ENCODE assay signal across 17 cellular contexts in the genomic region with DNA sequence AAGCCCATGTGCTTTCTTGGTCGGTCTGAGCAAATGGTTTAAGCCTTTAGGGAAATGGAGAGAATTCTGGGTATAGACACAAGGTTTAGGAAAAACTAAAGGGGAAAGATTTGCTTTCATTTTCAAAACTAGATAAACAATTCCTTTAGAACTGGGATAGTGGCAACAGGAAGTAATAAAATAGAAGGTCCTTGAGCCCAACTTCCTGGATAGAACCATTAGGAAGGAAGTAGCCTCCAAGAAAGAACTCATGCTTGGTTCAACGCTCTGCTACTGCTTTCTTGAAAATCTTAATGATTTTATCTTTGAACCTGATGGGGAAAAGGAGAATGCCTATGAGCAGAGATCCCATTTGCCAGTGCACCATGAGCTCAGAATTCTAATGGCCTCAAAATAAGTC.
DNase-seq lines count a peak whose midpoint lies in the region; FAIRE-seq and TF ChIP-seq lines count a peak whose summit lies in the region.
"Had no signal": no experiment of that assay in that cellular context is flagged by ENCODE, and none has a peak within 500 bp of the region (broad histone marks: within the 10 kb centered on the region; RNA-seq: fewer than 3 reads in every experiment).

No MANE protein-coding gene starts in this region.

- no peak for FAIRE-seq in H1 (lab: Jason Lieb, UNC)

- H3K23me2 ChIP-seq in H1 (ENCODE audit: low read depth, low read length), result no peaks in the 10 kb centered on the region

- H2BK120ac ChIP-seq in H1 (replicated peaks; ENCODE audit: low read depth, low read length), result no peak overlapping the region
- no peak overlapping the region for H2BK120ac ChIP-seq in mesenchymal stem cell (ENCODE audit: low read depth, low read length)

- peak overlapping the region; percentile 40 for H3K27ac Mint-ChIP-seq in MCF 10A (ENCODE audit: low read depth, unreplicated experiment)
- H3K27ac Mint-ChIP-seq in activated CD4-positive, alpha-beta T cell treated with anti-CD3 and anti-CD28 coated beads, Interleukin-2, amount 10 ng/mL, durations not matched to agents 24 days and 14 days, result no peak overlapping the region
- H3K27ac Mint-ChIP-seq: CD4-positive, CD25-positive, alpha-beta regulatory T cell had no signal

- no peak overlapping the region for H4K91ac ChIP-seq in H1 (replicated peaks; ENCODE audit: insufficient read length, low read length)
- no peak overlapping the region for H4K91ac ChIP-seq in mesenchymal stem cell (ENCODE audit: low read length)

- H3K36me3 ChIP-seq in breast epithelium, result no peaks in the 10 kb centered on the region
- no peaks in the 10 kb centered on the region for H3K36me3 ChIP-seq in H1 (ENCODE audit: control insufficient read depth in 2 of 4, insufficient read depth in 4 of 4, low read length in 3 of 4)
- no peaks in the 10 kb centered on the region for H3K36me3 ChIP-seq in mesenchymal stem cell (ENCODE audit: control insufficient read depth in 1 of 2, insufficient read depth in 2 of 2, low read depth in 1 of 2, low read length in 2 of 2)
- H3K36me3 ChIP-seq in right atrium auricular region, result no peaks in the 10 kb centered on the region
- H3K36me3 ChIP-seq: MG63 had no signal

- H2BK12ac ChIP-seq in H1 (ENCODE audit: low read depth, low read length), result no peak overlapping the region; the same call in 1 of the 2 replicates
- H2BK12ac ChIP-seq in mesenchymal stem cell (ENCODE audit: low read length in 2 of 2), result no peak overlapping the region

- no peak overlapping the region for H2BK5ac ChIP-seq in H1 (ENCODE audit: low read depth, low read length)
- no peak overlapping the region for H2BK5ac ChIP-seq in mesenchymal stem cell (ENCODE audit: low read depth, low read length, poor library complexity, severe bottlenecking)

- H3K27ac ChIP-seq in breast epithelium (no peak overlapping the region), H1 (ENCODE audit: low read depth, low read length) (no peak overlapping the region), mesenchymal stem cell (ENCODE audit: low read length, poor library complexity, severe bottlenecking) (no peak overlapping the region), right atrium auricular region (no peak overlapping the region)

- H2BK15ac ChIP-seq in H1 (ENCODE audit: low read length) (no peak overlapping the region), mesenchymal stem cell (ENCODE audit: low read depth, poor library complexity, severe bottlenecking) (no peak overlapping the region)

- no peak for TF ChIP-seq POLR2A in breast epithelium (IDR thresholded peaks at IDR 0.05)
- no peak for TF ChIP-seq POLR2A in H1 (IDR thresholded peaks at IDR 0.05; ENCODE audit: control extremely low read depth in 1 of 2, low read depth in 2 of 2, low read length in 2 of 2)

- H3K23ac ChIP-seq in H1 (ENCODE audit: insufficient read length) (no peak overlapping the region), mesenchymal stem cell (ENCODE audit: low read length in 2 of 2) (no peak overlapping the region)

- H3K14ac ChIP-seq in H1 (ENCODE audit: insufficient read length) (no peak overlapping the region), mesenchymal stem cell (ENCODE audit: low read length in 2 of 2) (no peak overlapping the region)

- H3K9me3 ChIP-seq in breast epithelium (no peaks in the 10 kb centered on the region), H1 (ENCODE audit: insufficient read depth in 2 of 2, low read depth in 1 of 2, low read length in 1 of 2) (no peaks in the 10 kb centered on the region), mesenchymal stem cell (ENCODE audit: control insufficient read depth, low read length) (no peaks in the 10 kb centered on the region), right atrium auricular region (no peaks in the 10 kb centered on the region)
- H3K9me3 ChIP-seq: MG63 had no signal

- no peaks in the 10 kb centered on the region for H4K20me1 ChIP-seq in H1 (replicated peaks in 1 of 2; ENCODE audit: control insufficient read depth in 1 of 2, insufficient read depth in 2 of 2, low read length in 2 of 2)

- H4K5ac ChIP-seq in H1 (ENCODE audit: insufficient read length, low read depth, low read length), result no peak overlapping the region

- 0 out of 2 replicates have a peak overlapping the region, but pooled peaks have one; percentile 30 for H2AFZ ChIP-seq in H1 (ENCODE audit: low read length)
- no peak overlapping the region for H2AFZ ChIP-seq in mesenchymal stem cell (ENCODE audit: low read depth, low read length)

- H3K4me3 ChIP-seq in breast epithelium (no peak overlapping the region), H1 (ENCODE audit: extremely low read depth in 1 of 4, insufficient read depth in 2 of 4, low read depth in 3 of 4, low read length in 4 of 4) (no peak overlapping the region), mesenchymal stem cell (ENCODE audit: insufficient read depth in 1 of 2, low read depth in 1 of 2, low read length in 2 of 2) (no peak overlapping the region), right atrium auricular region (no peak overlapping the region)
- H3K4me3 ChIP-seq: MG63 had no signal

- TF ChIP-seq RAD21 in H1 (IDR thresholded peaks at IDR 0.05 in 1 of 2, conservative IDR thresholded peaks at IDR 0.05 in 1 of 2; ENCODE audit: low read depth in 2 of 2, low read length in 2 of 2), result no peak

- H4K8ac ChIP-seq in H1 (ENCODE audit: extremely low read depth, insufficient read depth, low read length) (no peak overlapping the region), mesenchymal stem cell (ENCODE audit: low read length) (peak overlapping the region; percentile 4)

- H3K4me3 Mint-ChIP-seq in MCF 10A (ENCODE audit: unreplicated experiment), result no peak overlapping the region
- H3K4me3 Mint-ChIP-seq in activated CD4-positive, alpha-beta T cell treated with anti-CD3 and anti-CD28 coated beads, Interleukin-2, amount 10 ng/mL, durations not matched to agents 24 days and 14 days, result no peak overlapping the region
- H3K4me3 Mint-ChIP-seq: CD4-positive, CD25-positive, alpha-beta regulatory T cell had no signal

- TF ChIP-seq EP300 in H1 (IDR thresholded peaks at IDR 0.05; ENCODE audit: borderline replicate concordance in 1 of 2, low read depth in 2 of 2, low read length in 2 of 2), result no peak

- H3K9ac ChIP-seq in H1 (replicated peaks in 1 of 4; ENCODE audit: extremely low read depth in 1 of 4, low read depth in 3 of 4, low read length in 3 of 4) (no peak overlapping the region), mesenchymal stem cell (ENCODE audit: low read length) (no peak overlapping the region)

- no peak overlapping the region for H3K4me2 ChIP-seq in H1 (ENCODE audit: insufficient read depth in 1 of 2, low read depth in 2 of 2, low read length in 2 of 2)
- H3K4me2 ChIP-seq in mesenchymal stem cell (ENCODE audit: low read length, poor library complexity, severe bottlenecking), result no peak overlapping the region

- H3K79me1 ChIP-seq in H1 (ENCODE audit: low read depth, low read length) (no peaks in the 10 kb centered on the region), mesenchymal stem cell (replicated peaks; ENCODE audit: low read length, poor library complexity, severe bottlenecking) (no peaks in the 10 kb centered on the region)

- H2AK5ac ChIP-seq in H1 (ENCODE audit: low read depth, low read length), result no peak overlapping the region
- no peak overlapping the region for H2AK5ac ChIP-seq in mesenchymal stem cell (ENCODE audit: low read length, severe bottlenecking)

- H3K79me2 ChIP-seq in H1 (ENCODE audit: control insufficient read depth in 1 of 2, insufficient read depth in 2 of 2, low read length in 2 of 2), result no peaks in the 10 kb centered on the region

- POLR2A ChIA-PET in MCF 10A (lab: Yijun Ruan, JAX), result no interaction called here
- POLR2A ChIA-PET in H1 (lab: Charles Lee; ENCODE audit: partially characterized antibody), result no interaction called here

- H3K4me1 Mint-ChIP-seq in MCF 10A (ENCODE audit: insufficient read depth, unreplicated experiment), result peaks cover 7% of the 10 kb centered on the region
- H3K4me1 Mint-ChIP-seq in activated CD4-positive, alpha-beta T cell treated with anti-CD3 and anti-CD28 coated beads, Interleukin-2, amount 10 ng/mL, durations not matched to agents 24 days and 14 days, result no peaks in the 10 kb centered on the region
- H3K4me1 Mint-ChIP-seq: CD4-positive, CD25-positive, alpha-beta regulatory T cell had no signal

- H3K36me3 Mint-ChIP-seq in MCF 10A (ENCODE audit: insufficient read depth, unreplicated experiment), result peaks cover 4% of the 10 kb centered on the region
- no peaks in the 10 kb centered on the region for H3K36me3 Mint-ChIP-seq in activated CD4-positive, alpha-beta T cell treated with anti-CD3 and anti-CD28 coated beads, Interleukin-2, amount 10 ng/mL, durations not matched to agents 24 days and 14 days (ENCODE audit: low read depth)
- H3K36me3 Mint-ChIP-seq: CD4-positive, CD25-positive, alpha-beta regulatory T cell had no signal

- H3K4ac ChIP-seq in H1 (replicated peaks; ENCODE audit: insufficient read length, low read depth, low read length) (no peak overlapping the region), mesenchymal stem cell (ENCODE audit: low read depth in 1 of 2, low read length in 2 of 2) (peak overlapping the region in 1 of 2 experiments; percentile 28)

- no peaks in the 10 kb centered on the region for H3K27me3 Mint-ChIP-seq in MCF 10A (ENCODE audit: insufficient read depth, unreplicated experiment)
- no peaks in the 10 kb centered on the region for H3K27me3 Mint-ChIP-seq in activated CD4-positive, alpha-beta T cell treated with anti-CD3 and anti-CD28 coated beads, Interleukin-2, amount 10 ng/mL, durations not matched to agents 24 days and 14 days
- H3K27me3 Mint-ChIP-seq: CD4-positive, CD25-positive, alpha-beta regulatory T cell had no signal

- CTCF ChIA-PET in MCF 10A (lab: Yijun Ruan, JAX), result interaction anchor here (0.9 to 6.4 kb wide), 10 partner anchors 13 to 645 kb away, joined by 3 to 30 read pairs (median 4); no protein-coding TSS in a partner anchor
- CTCF ChIA-PET in H1 (lab: Charles Lee; ENCODE audit: partially characterized antibody), result interaction anchor here (0.7 to 1.3 kb wide), 4 partner anchors 42 to 379 kb away, joined by 3 to 5 read pairs (median 4); no protein-coding TSS in a partner anchor

- no TSS peak for BruUV-seq in MCF 10A (replicated peaks; lab: Mats Ljungman, UMichigan)

- no peak overlapping the region for H2BK20ac ChIP-seq in H1 (ENCODE audit: low read length)

- H3K18ac ChIP-seq in H1 (ENCODE audit: extremely low read depth, low read length), result no peak overlapping the region
- H3K18ac ChIP-seq in mesenchymal stem cell (ENCODE audit: low read depth in 1 of 2, low read length in 2 of 2), result no peak overlapping the region

- 87% methylated on average over 2 of the region's 2 CpGs; no CpG with 5 or more reads in 1 of the 2 experiments for WGBS in H1 (ENCODE audit: extremely low coverage in 1 of 2, insufficient coverage in 1 of 2, insufficient read length in 1 of 2, insufficient replicate concordance in 2 of 2, low coverage in 1 of 2, low lambda C conversion rate in 2 of 2, missing lambda C conversion rate in 1 of 2), 2 experiments
- 65% methylated on average over 2 of the region's 2 CpGs for WGBS in mesenchymal stem cell

- DNase-seq in MCF 10A (ENCODE audit: unreplicated experiment) (no peak), breast epithelium (ENCODE audit: low spot score in 2 of 2) (no peak), H1 (ENCODE audit: low read depth in 1 of 2, low spot score in 2 of 2) (no peak), mesenchymal stem cell (peak; percentile 12), NCI-H1930 (lab: John Stamatoyannopoulos, UW) (no peak), right atrium auricular region (ENCODE audit: low spot score) (no peak)
- DNase-seq in activated T-cell treated with anti-CD3 and anti-CD28 coated beads, Interleukin-2, amount 50 U/mL, for 1 hour, result no peak
- DNase-seq in activated CD4-positive, alpha-beta T cell treated with anti-CD3 and anti-CD28 coated beads, Interleukin-2, amount 10 ng/mL, durations not matched to agents 24 days and 14 days, result no peak
- DNase-seq: 8988T; CD4-positive, CD25-positive, alpha-beta regulatory T cell; DND-41; GDM1; KG1; MG63; NCI-H1092 treated with DMSO at 0.1 percent for 48 hours; NCI-H1694; NCI-H446 had no signal

- H3K27me3 ChIP-seq in breast epithelium, result no peaks in the 10 kb centered on the region
- no peaks in the 10 kb centered on the region for H3K27me3 ChIP-seq in H1 (replicated peaks in 1 of 4; ENCODE audit: control insufficient read depth in 3 of 4, extremely low read depth in 1 of 4, insufficient read depth in 3 of 4, low read length in 3 of 4)
- H3K27me3 ChIP-seq in mesenchymal stem cell (ENCODE audit: control insufficient read depth in 1 of 2, insufficient read depth in 1 of 2, low read length in 2 of 2), result no peaks in the 10 kb centered on the region
- no peaks in the 10 kb centered on the region for H3K27me3 ChIP-seq in right atrium auricular region
- H3K27me3 ChIP-seq: MG63 had no signal

- intact Hi-C loops in MCF 10A (cut with micrococcal nuclease) (loop anchor here (2.0 to 5.0 kb wide), 5 partner anchors 41 to 455 kb away; partner anchors contain the start of gene THRB), breast epithelium (cut with DNase I; ENCODE audit: low total_unique reads) (no loop called here)
- intact Hi-C loops in activated CD4-positive, alpha-beta T cell treated with anti-CD3 and anti-CD28 coated beads, Interleukin-2, amount 10 ng/mL, durations not matched to agents 24 days and 14 days (cut with micrococcal nuclease), result no loop called here

- no peak overlapping the region for H3K56ac ChIP-seq in H1 (replicated peaks; ENCODE audit: insufficient read length, low read depth, low read length)

- no peaks in the 10 kb centered on the region for H3K9me3 Mint-ChIP-seq in MCF 10A (ENCODE audit: unreplicated experiment)
- H3K9me3 Mint-ChIP-seq in activated CD4-positive, alpha-beta T cell treated with anti-CD3 and anti-CD28 coated beads, Interleukin-2, amount 10 ng/mL, durations not matched to agents 24 days and 14 days, result no peaks in the 10 kb centered on the region

- TF ChIP-seq CTCF in MCF 10A (IDR thresholded peaks at IDR 0.05; ENCODE audit: unreplicated experiment) (no peak), breast epithelium (IDR thresholded peaks at IDR 0.05) (no peak), H1 (IDR thresholded peaks at IDR 0.05; ENCODE audit: control extremely low read depth in 1 of 3, insufficient read depth in 1 of 3, low read depth in 1 of 3, low read length in 3 of 3) (no peak), right atrium auricular region (IDR thresholded peaks at IDR 0.05) (no peak)

- no peaks in the 10 kb centered on the region for H3K4me1 ChIP-seq in breast epithelium
- H3K4me1 ChIP-seq in H1 (replicated peaks in 1 of 4; ENCODE audit: control insufficient read depth in 3 of 4, insufficient read depth in 4 of 4, low read length in 3 of 4), result peaks cover 0 to 4% (median 1%) of the 10 kb centered on the region in 4 experiments; a peak in 2 of 7 replicates
- H3K4me1 ChIP-seq in mesenchymal stem cell (ENCODE audit: control insufficient read depth, insufficient read depth, low read depth, low read length), result no peaks in the 10 kb centered on the region
- no peaks in the 10 kb centered on the region for H3K4me1 ChIP-seq in right atrium auricular region
